In genomic region chr1:244964112-244964971, GRCh38 we compare ENCODE assay signal across 8 cellular contexts.
DNase-seq lines count a peak whose midpoint lies in the region; ATAC-seq and TF ChIP-seq lines count a peak whose summit lies in the region.

No MANE protein-coding gene starts in this region.

- H3K27ac ChIP-seq in PC-9 (peak overlapping the region; percentile 8; the same call in 1 of the 2 replicates), mucosa of rectum (ENCODE audit: low read depth in 2 of 2, low read length in 2 of 2) (peak overlapping the region; percentile 49 to 78)

- POLR2A ChIA-PET in PC-9 (lab: Charles Lee; ENCODE audit: unreplicated experiment) = interaction anchor here (0.7 to 1.1 kb wide), 2 partner anchors 100 to 108 kb away, joined by 4 to 5 read pairs; partner anchors contain the start of gene HNRNPU

- CTCF ChIA-PET in PC-9 (lab: Charles Lee) = interaction anchor here (1.1 kb wide), 1 partner anchor 101 kb away, joined by 8 read pairs; no protein-coding TSS in a partner anchor

- H3K9me3 ChIP-seq in PC-9 (ENCODE audit: insufficient read depth, low read depth) = no peaks in the 10 kb centered on the region
- H3K9me3 ChIP-seq in mucosa of rectum (ENCODE audit: control insufficient read depth in 2 of 2, low read length in 2 of 2) = no peaks in the 10 kb centered on the region

- H3K9me2 ChIP-seq in PC-9 (ENCODE audit: insufficient read depth) = no peaks in the 10 kb centered on the region

- peak; percentile 39 for DNase-seq in NK-92 treated with Interleukin-12 subunit alpha and Interleukin-12 subunit beta, amount 100 ng/mL, for 24 hours (lab: John Stamatoyannopoulos, UW)
- DNase-seq in NK-92 (lab: John Stamatoyannopoulos, UW; ENCODE audit: unreplicated experiment) (no peak), PC-9 (peak; percentile 49 to 75), dermis blood vessel endothelial cell (peak; percentile 52), NCI-H82 (lab: John Stamatoyannopoulos, UW) (no peak)

- H3K79me2 ChIP-seq in PC-9 (ENCODE audit: low read depth) = no peaks in the 10 kb centered on the region

- intact Hi-C loops in PC-9 (cut with micrococcal nuclease; ENCODE audit: unreplicated experiment) = loop anchor here (5.0 kb wide), 1 partner anchor 362 kb away; no protein-coding TSS in a partner anchor

- ATAC-seq in GM21526 (IDR thresholded peaks at IDR 0.05; ENCODE audit: low FRiP score, unreplicated experiment) = no peak
- ATAC-seq in HG03139 (IDR thresholded peaks at IDR 0.05; ENCODE audit: unreplicated experiment) = no peak

- BruUV-seq in PC-9 (replicated peaks; lab: Mats Ljungman, UMichigan) = no TSS peak

- H3F3A ChIP-seq in PC-9 (ENCODE audit: insufficient read depth, low read depth) = peaks cover 33% of the 10 kb centered on the region

- no peak overlapping the region; the same call in 1 of the 2 replicates for H2AFZ ChIP-seq in PC-9

- peak overlapping the region in 1 of 2 donors; percentile 49 for H3K9ac ChIP-seq in mucosa of rectum (ENCODE audit: low read depth in 1 of 2, low read length in 2 of 2)

- peak overlapping the region; percentile 37 for H3K4me2 ChIP-seq in PC-9

- H3K4me3 ChIP-seq in PC-9 = no peak overlapping the region
- peak overlapping the region in 1 of 2 donors; percentile 8 for H3K4me3 ChIP-seq in mucosa of rectum (ENCODE audit: low read length in 2 of 2)

- H4K20me1 ChIP-seq in PC-9 (ENCODE audit: insufficient read depth) = no peaks in the 10 kb centered on the region

- TF ChIP-seq CTCF in PC-9 (conservative IDR thresholded peaks at IDR 0.05) = no peak

- H3K27me3 ChIP-seq in PC-9 (ENCODE audit: insufficient read depth, low read depth) (no peaks in the 10 kb centered on the region), mucosa of rectum (ENCODE audit: control insufficient read depth in 2 of 2, insufficient read depth in 2 of 2, low read length in 2 of 2) (no peaks in the 10 kb centered on the region)

- H3K36me3 ChIP-seq in PC-9 (ENCODE audit: low read depth) (no peaks in the 10 kb centered on the region), mucosa of rectum (ENCODE audit: control insufficient read depth in 2 of 2, insufficient read depth in 2 of 2, low read length in 2 of 2) (no peaks in the 10 kb centered on the region)

- H3K4me1 ChIP-seq in PC-9 (replicated peaks; ENCODE audit: insufficient read depth) (peaks cover 33% of the 10 kb centered on the region), mucosa of rectum (ENCODE audit: control insufficient read depth in 2 of 2, insufficient read depth in 2 of 2, low read length in 2 of 2) (peaks cover 8 to 17% of the 10 kb centered on the region in 2 donors)

Comparison
In these comparisons a context has a peak if more than half of its experiments do, and no peak if none do; other contexts are left out.
1. DNase-seq: peak in NK-92 treated with Interleukin-12 subunit alpha and Interleukin-12 subunit beta, amount 100 ng/mL, for 24 hours (single experiment), PC-9 (2 of 2) and dermis blood vessel endothelial cell (single experiment); none in NK-92 (single experiment) and NCI-H82 (single experiment).